14 cellular contexts compared by ENCODE assay signal in the genomic region with DNA sequence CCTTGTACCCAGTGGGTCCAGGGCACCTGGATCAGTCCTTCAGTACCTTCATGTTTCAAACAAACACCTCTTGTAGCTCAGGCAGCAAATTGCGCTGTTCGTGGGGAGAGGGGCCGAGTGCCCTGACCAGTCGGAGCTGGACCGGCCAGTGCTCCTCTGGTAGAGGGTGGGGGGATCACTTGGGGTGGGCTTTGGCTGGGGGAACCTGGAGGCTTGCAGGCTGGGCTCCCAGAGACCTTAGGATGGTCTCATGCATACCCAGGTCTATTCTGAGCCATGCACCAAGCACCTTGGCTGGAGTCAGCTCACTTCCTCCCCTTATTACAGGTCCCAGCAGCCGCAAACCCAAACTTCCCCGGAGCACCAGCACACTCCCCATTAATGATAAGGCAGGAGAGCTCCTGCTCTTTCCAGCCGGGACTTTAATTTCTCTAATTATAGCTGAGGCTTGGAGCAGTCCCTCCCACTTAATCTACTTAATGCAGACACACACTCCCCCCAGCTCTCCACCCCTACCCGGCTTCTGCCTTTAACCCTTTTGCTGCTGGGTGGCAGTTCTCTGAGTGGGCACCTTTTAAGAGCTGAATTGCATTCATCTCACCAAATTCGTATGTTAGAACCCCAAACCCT. TPM values are rescaled to one million over a fixed set of nuclear protein-coding genes. Genes with fewer than 3 reads are reported as not detected.
DNase-seq lines count a peak whose midpoint lies in the region; ATAC-seq, FAIRE-seq and TF ChIP-seq lines count a peak whose summit lies in the region.
"Had no signal": no experiment of that assay in that cellular context is flagged by ENCODE, and none has a peak within 500 bp of the region (broad histone marks: within the 10 kb centered on the region; RNA-seq: fewer than 3 reads in every experiment).

No MANE protein-coding gene starts in this region.

- no peaks in the 10 kb centered on the region for H3K36me3 ChIP-seq in HEK293 (ENCODE audit: control insufficient read depth in 2 of 2, insufficient read depth in 1 of 2, low read length in 2 of 2)
- no peaks in the 10 kb centered on the region for H3K36me3 ChIP-seq in GM12878 (ENCODE audit: control insufficient read depth in 2 of 2, insufficient read depth in 2 of 2, low read length in 1 of 2)
- H3K36me3 ChIP-seq: colonic mucosa had no signal

- SMC1A ChIA-PET in GM12878 (lab: Charles Lee; ENCODE audit: uncharacterized antibody, unreplicated experiment): interaction anchor here (1.1 kb wide), 1 partner anchor 8 kb away, joined by 3 read pairs; no protein-coding TSS in a partner anchor

- RAD21 ChIA-PET in GM12878 (lab: Charles Lee; ENCODE audit: unreplicated experiment): interaction anchor here (0.8 to 1.2 kb wide), 2 partner anchors 54 to 115 kb away, joined by 3 to 4 read pairs; no protein-coding TSS in a partner anchor

- TF ChIP-seq RAD21 in GM12878 (IDR thresholded peaks at IDR 0.05; ENCODE audit: insufficient read depth, low read depth, low read length): no peak

- H3K4me1 ChIP-seq in HEK293 (ENCODE audit: control insufficient read depth, insufficient read depth, low read length) (peaks cover 3% of the 10 kb centered on the region; the same call in 1 of the 2 replicates), GM12878 (ENCODE audit: control insufficient read depth, insufficient read depth, low read length) (no peaks in the 10 kb centered on the region)
- H3K4me1 ChIP-seq: colonic mucosa had no signal

- H3K9ac ChIP-seq in GM12878 (ENCODE audit: control insufficient read depth, insufficient read depth, low read length): no peak overlapping the region
- H3K9ac ChIP-seq: GM23248 had no signal

- in situ Hi-C loops in GM12878 (cut with MboI): no loop called here

- H2AFZ ChIP-seq in GM12878 (ENCODE audit: control insufficient read depth, low read depth, low read length): no peak overlapping the region
- H2AFZ ChIP-seq: GM23248 had no signal

- POLR2A ChIA-PET in HEK293 (lab: Yijun Ruan, JAX): interaction anchor here (1.0 to 1.4 kb wide), 2 partner anchors 26 to 105 kb away, joined by 3 to 7 read pairs; a partner anchor contains a TSS
- POLR2A ChIA-PET in GM12878 (lab: Charles Lee): interaction anchor here (0.6 kb wide), 1 partner anchor 51 kb away, joined by 3 read pairs; no protein-coding TSS in a partner anchor

- intact Hi-C loops in GM12878 (cut with micrococcal nuclease; ENCODE audit: unreplicated experiment): no loop called here

- no peak for TF ChIP-seq CTCF in HEK293 (tag by site-specific recombination; IDR thresholded peaks at IDR 0.05)
- no peak for TF ChIP-seq CTCF in GM12878 (IDR thresholded peaks at IDR 0.05 in 2 of 3, conservative IDR thresholded peaks at IDR 0.05 in 1 of 3; ENCODE audit: control insufficient read depth in 2 of 3, extremely low read depth in 1 of 3, insufficient read depth in 1 of 3, low read depth in 3 of 3, low read length in 3 of 3)

- DNase-seq in NCI-H524 treated with DMSO at 0.1 percent for 48 hours (lab: John Stamatoyannopoulos, UW) (peak; percentile 80), GM12878 (ENCODE audit: low read depth, low spot score) (no peak), retina (peak; percentile 28), GM03348 (ENCODE audit: low spot score) (no peak)
- DNase-seq in effector CD4-positive, alpha-beta T cell: no peak
- DNase-seq in stimulated activated CD4-positive, alpha-beta T cell treated with anti-CD3 and anti-CD28 coated beads, Interleukin-15, amount 100 ng/mL, for 24 hours: no peak
- DNase-seq: activated CD8-positive, alpha-beta memory T cell treated with anti-CD3 and anti-CD28 coated beads, Interleukin-2, amount 50 U/mL, for 4 hours; colonic mucosa; GM23248; naive thymus-derived CD4-positive, alpha-beta T cell; NCI-H1930 had no signal

- CTCF ChIA-PET in HEK293 (lab: Yijun Ruan, JAX): interaction anchor here (0.7 to 1.3 kb wide), 6 partner anchors 22 to 1162 kb away, joined by 3 to 4 read pairs (median 3); no protein-coding TSS in a partner anchor
- CTCF ChIA-PET in GM12878 (lab: Yijun Ruan, JAX): interaction anchor here (1.8 kb wide), 1 partner anchor 114 kb away, joined by 7 read pairs; no protein-coding TSS in a partner anchor

- BruUV-seq in GM12878 (replicated peaks; lab: Mats Ljungman, UMichigan): no TSS peak

- H3K79me2 ChIP-seq in GM12878 (ENCODE audit: control insufficient read depth, insufficient read depth, low read length): no peaks in the 10 kb centered on the region

- no peak for ATAC-seq in GM12878
- ATAC-seq: naive thymus-derived CD4-positive, alpha-beta T cell had no signal

- FAIRE-seq in GM12878 (lab: Jason Lieb, UNC): no peak
- FAIRE-seq: GM12892, keratinocyte had no signal

- no peak for TF ChIP-seq EP300 in GM12878 (IDR thresholded peaks at IDR 0.05; ENCODE audit: borderline replicate concordance in 1 of 2, control insufficient read depth in 1 of 2, low read depth in 2 of 2, low read length in 2 of 2)

- TF ChIP-seq POLR2A in GM12878 (IDR thresholded peaks at IDR 0.05; ENCODE audit: low read depth, low read length): no peak

- no peak overlapping the region for H3K4me2 ChIP-seq in GM12878 (ENCODE audit: control insufficient read depth, insufficient read depth)

- peaks cover 4 to 9% of the 10 kb centered on the region in 2 experiments for H3K27me3 ChIP-seq in GM12878 (replicated peaks in 1 of 2; ENCODE audit: control insufficient read depth in 2 of 2, insufficient read depth in 2 of 2, low read length in 1 of 2)

- H4K20me1 ChIP-seq in GM12878 (ENCODE audit: control insufficient read depth, insufficient read depth): no peaks in the 10 kb centered on the region

- 1% methylated on average over 5 of the region's 10 CpGs for WGBS in GM12878 (ENCODE audit: insufficient coverage, insufficient replicate concordance, low lambda C conversion rate, missing lambda C conversion rate)

- H3K27ac ChIP-seq in HEK293 (ENCODE audit: extremely low read depth, low read depth, low read length): no peak overlapping the region
- H3K27ac ChIP-seq in GM12878 (ENCODE audit: control insufficient read depth, insufficient read depth): no peak overlapping the region
- H3K27ac ChIP-seq: colonic mucosa, GM23248 had no signal

- H3K9me3 ChIP-seq in HEK293 (ENCODE audit: control insufficient read depth, insufficient read depth, low read depth, low read length) (no peaks in the 10 kb centered on the region), GM12878 (replicated peaks; ENCODE audit: control insufficient read depth, insufficient read depth, low read length) (no peaks in the 10 kb centered on the region)
- H3K9me3 ChIP-seq: colonic mucosa had no signal

- H3K4me3 ChIP-seq in HEK293 (ENCODE audit: low read depth, low read length) (no peak overlapping the region), GM12878 (no peak overlapping the region)
- H3K4me3 ChIP-seq: colonic mucosa, GM23248 had no signal

TF ChIP-seq in HEK293, 187 proteins besides CTCF, POLR2A, EP300 and RAD21:
- TF ChIP-seq ZNF768 (tag by site-specific recombination; IDR thresholded peaks at IDR 0.05) (no peak), ZNF140 (tag by site-specific recombination; IDR thresholded peaks at IDR 0.05) (peak; percentile 92), SP3 (tag by site-specific recombination; IDR thresholded peaks at IDR 0.05) (no peak), SP7 (tag by site-specific recombination; IDR thresholded peaks at IDR 0.05) (peak; percentile 99), ZNF211 (tag by site-specific recombination; IDR thresholded peaks at IDR 0.05; ENCODE audit: low read depth) (no peak), SETDB1 (IDR thresholded peaks at IDR 0.05; ENCODE audit: insufficient read length, low read length) (no peak)

TF ChIP-seq in GM12878, 131 proteins besides CTCF, POLR2A, EP300 and RAD21:
- 0 out of 2 replicates have a peak, but pooled peaks have one; percentile 19 for TF ChIP-seq SPI1 (IDR thresholded peaks at IDR 0.05; ENCODE audit: borderline replicate concordance, insufficient read depth, low read depth, low read length)
- no peak for TF ChIP-seq SIN3A (IDR thresholded peaks at IDR 0.05; ENCODE audit: low read depth, low read length)
TF ChIP-seq in GM12878: peak in this region for 1.

RNA-seq across cellular contexts. Expression of a gene that starts 26.3 kb away (rescaled TPM):
- not detected in 2 replicates for total RNA-seq in GM12878 (2013; cell fraction: nucleolus; rRNA removed)
- total RNA-seq in GM12878 (2014; rRNA removed) (not detected in 2 replicates), GM12878 (2014; rRNA removed; fragmentation: Illumina TruSeq; extraction: Trizol) (not detected in 2 replicates), GM12878 (2021) (0.13 TPM in 1 of 2 replicates, not detected in the other)
- not detected for polyA plus RNA-seq in GM12878 (2011; ENCODE audit: low read depth)
- polyA plus RNA-seq in GM12878 (2011; rRNA removed) (not detected in 2 replicates), GM12878 (2014; fragmentation: Illumina TruSeq; extraction: Trizol) (not detected in 2 replicates), GM12878 (2014; fragmentation: Nextera tagmentation; extraction: Ambion mirVana) (not detected), GM12878 (2014; rRNA removed) (not detected in 2 replicates), GM12878 (2016; fragmentation: Nextera tagmentation; extraction: Ambion mirVana) (not detected)
- polyA plus RNA-seq in GM12878 (2011; cell fraction: cytosol; rRNA removed): not detected in 2 replicates
- polyA plus RNA-seq in GM12878 (2011; cell fraction: nucleus; rRNA removed): not detected in 2 replicates
- polyA plus RNA-seq in GM12878 (2012): not detected in 2 replicates
- polyA minus RNA-seq in GM12878 (2011; rRNA and poly(A)+ RNA removed): not detected in 2 replicates
- polyA minus RNA-seq in GM12878 (2011; cell fraction: cytosol; rRNA and poly(A)+ RNA removed): not detected in 2 replicates
- not detected in 2 replicates for polyA minus RNA-seq in GM12878 (2011; cell fraction: nucleus; rRNA and poly(A)+ RNA removed)

Comparison
In these comparisons a context has a peak if more than half of its experiments do, and no peak if none do; other contexts are left out.
1. DNase-seq: peak in NCI-H524 treated with DMSO at 0.1 percent for 48 hours (single experiment) and retina (single experiment); none in GM12878 (single experiment), effector CD4-positive, alpha-beta T cell (single experiment), stimulated activated CD4-positive, alpha-beta T cell treated with anti-CD3 and anti-CD28 coated beads, Interleukin-15, amount 100 ng/mL, for 24 hours (single experiment) and GM03348 (single experiment).